In the genomic region with DNA sequence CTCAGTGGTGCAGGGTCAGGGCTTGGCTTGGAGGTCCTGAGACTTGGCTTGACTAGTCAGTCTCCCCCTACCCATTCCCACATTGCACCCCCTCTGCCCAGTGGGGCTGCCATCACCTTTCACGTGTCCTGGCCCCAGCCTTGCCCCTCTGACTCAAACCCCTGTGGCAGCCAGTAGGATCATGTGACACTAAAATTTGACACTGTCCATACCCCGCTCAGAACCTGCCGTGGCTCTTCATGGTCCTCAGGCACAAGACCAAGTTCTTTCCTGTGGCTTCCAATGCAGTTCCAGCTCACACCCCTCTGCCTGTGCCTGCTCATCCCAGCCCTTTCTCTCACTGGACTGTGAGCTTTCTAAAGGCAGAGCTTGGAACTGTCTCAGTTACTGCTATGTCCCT, we compare ENCODE assay signal across 11 cellular contexts. TPM values are rescaled to one million over a fixed set of nuclear protein-coding genes. Genes with fewer than 3 reads are reported as not detected.
DNase-seq lines count a peak whose midpoint lies in the region; ATAC-seq and TF ChIP-seq lines count a peak whose summit lies in the region.
"Had no signal": no experiment of that assay in that cellular context is flagged by ENCODE, and none has a peak within 500 bp of the region (broad histone marks: within the 10 kb centered on the region; RNA-seq: fewer than 3 reads in every experiment).

No MANE protein-coding gene starts in this region.

- H3K4me3 Mint-ChIP-seq in activated CD4-positive, alpha-beta T cell treated with anti-CD3 and anti-CD28 coated beads, Interleukin-2, amount 10 ng/mL, durations not matched to agents 24 days and 14 days, result peak overlapping the region; percentile 100
- H3K4me3 Mint-ChIP-seq in effector memory CD8-positive, alpha-beta T cell, result peak overlapping the region; percentile 98 to 100

- no peak for TF ChIP-seq CTCF in psoas muscle (IDR thresholded peaks at IDR 0.05)
- TF ChIP-seq CTCF in GM10266 (IDR thresholded peaks at IDR 0.05; ENCODE audit: control insufficient read depth, insufficient read depth, low read depth, missing control alignments), result no peak

- peaks cover 28% of the 10 kb centered on the region for H3K4me1 ChIP-seq in psoas muscle

- no peak for DNase-seq in activated CD4-positive, alpha-beta T cell treated with anti-CD3 and anti-CD28 coated beads, Interleukin-2, amount 10 ng/mL, durations not matched to agents 24 days and 14 days
- no peak for DNase-seq in activated CD4-positive, alpha-beta T cell treated with anti-CD3 and anti-CD28 coated beads, Interleukin-2, amount 50 U/mL, for 48 hours
- no peak for DNase-seq in MG63
- DNase-seq in effector memory CD8-positive, alpha-beta T cell, result no peak
- DNase-seq in psoas muscle, result peak; percentile 34 to 81
- DNase-seq in sciatic nerve (ENCODE audit: low spot score), result no peak
- no peak for DNase-seq in GM10266 (ENCODE audit: extremely low spot score)
- DNase-seq: colonic mucosa, NCI-H2107 had no signal

- H3K4me3 ChIP-seq in MG63 (peak overlapping the region; percentile 97; the same call in 1 of the 2 replicates), psoas muscle (peak overlapping the region; percentile 94)
- H3K4me3 ChIP-seq: colonic mucosa had no signal

- H3K36me3 Mint-ChIP-seq in activated CD4-positive, alpha-beta T cell treated with anti-CD3 and anti-CD28 coated beads, Interleukin-2, amount 10 ng/mL, durations not matched to agents 24 days and 14 days (ENCODE audit: low read depth), result peaks cover 43% of the 10 kb centered on the region
- H3K36me3 Mint-ChIP-seq in effector memory CD8-positive, alpha-beta T cell (ENCODE audit: insufficient read depth), result peaks cover 53% of the 10 kb centered on the region

- 28 to 39% (median 34%) methylated on average over 3 of the region's 3 CpGs for WGBS in psoas muscle, 3 donors

- no peaks in the 10 kb centered on the region for H3K9me3 Mint-ChIP-seq in activated CD4-positive, alpha-beta T cell treated with anti-CD3 and anti-CD28 coated beads, Interleukin-2, amount 10 ng/mL, durations not matched to agents 24 days and 14 days
- no peaks in the 10 kb centered on the region for H3K9me3 Mint-ChIP-seq in effector memory CD8-positive, alpha-beta T cell

- H3K27ac ChIP-seq in psoas muscle, result peak overlapping the region; percentile 99
- H3K27ac ChIP-seq: colonic mucosa had no signal

- peak overlapping the region; percentile 45 for H3K27ac Mint-ChIP-seq in activated CD4-positive, alpha-beta T cell treated with anti-CD3 and anti-CD28 coated beads, Interleukin-2, amount 10 ng/mL, durations not matched to agents 24 days and 14 days
- peak overlapping the region in 1 of 2 donors; percentile 81 for H3K27ac Mint-ChIP-seq in effector memory CD8-positive, alpha-beta T cell

- intact Hi-C loops in activated CD4-positive, alpha-beta T cell treated with anti-CD3 and anti-CD28 coated beads, Interleukin-2, amount 10 ng/mL, durations not matched to agents 24 days and 14 days (cut with micrococcal nuclease), result no loop called here
- intact Hi-C loops in psoas muscle (cut with DNase I) (no loop called here), sciatic nerve (cut with DNase I) (no loop called here)

- H3K9me3 ChIP-seq in MG63, result no peaks in the 10 kb centered on the region
- H3K9me3 ChIP-seq in psoas muscle, result no peaks in the 10 kb centered on the region
- H3K9me3 ChIP-seq: colonic mucosa had no signal

- ATAC-seq in effector memory CD8-positive, alpha-beta T cell (replicated peaks), result no peak
- ATAC-seq in psoas muscle, result peak; percentile 34 to 64 (median 54)
- no peak for ATAC-seq in HG02610 (IDR thresholded peaks at IDR 0.05; ENCODE audit: unreplicated experiment)
- ATAC-seq in sciatic nerve, result no peak

- H3K36me3 ChIP-seq in MG63 (peaks cover 64% of the 10 kb centered on the region), psoas muscle (ENCODE audit: insufficient read depth in 1 of 2, low read depth in 1 of 2) (peaks cover 11 to 55% of the 10 kb centered on the region in 2 donors)

- H3K27me3 Mint-ChIP-seq in activated CD4-positive, alpha-beta T cell treated with anti-CD3 and anti-CD28 coated beads, Interleukin-2, amount 10 ng/mL, durations not matched to agents 24 days and 14 days, result no peaks in the 10 kb centered on the region
- H3K27me3 Mint-ChIP-seq in effector memory CD8-positive, alpha-beta T cell, result no peaks in the 10 kb centered on the region

- peaks cover 24% of the 10 kb centered on the region for H3K4me1 Mint-ChIP-seq in activated CD4-positive, alpha-beta T cell treated with anti-CD3 and anti-CD28 coated beads, Interleukin-2, amount 10 ng/mL, durations not matched to agents 24 days and 14 days
- H3K4me1 Mint-ChIP-seq in effector memory CD8-positive, alpha-beta T cell (ENCODE audit: low read depth in 2 of 2), result peaks cover 28 to 31% of the 10 kb centered on the region in 2 donors

- H3K27me3 ChIP-seq in MG63 (no peaks in the 10 kb centered on the region), psoas muscle (ENCODE audit: insufficient read depth in 3 of 3, low read length in 2 of 3) (peaks cover 0 to 3% (median 0%) of the 10 kb centered on the region in 3 donors)
- H3K27me3 ChIP-seq: colonic mucosa had no signal

RNA-seq across cellular contexts. Expression of gene PSMD8, which starts 2.2 kb away (rescaled TPM):
- 314 and 315 TPM in 2 replicates for total RNA-seq in activated CD4-positive, alpha-beta T cell treated with anti-CD3 and anti-CD28 coated beads, Interleukin-2, amount 10 ng/mL, durations not matched to agents 24 days and 14 days
- 509 and 658 TPM in 2 replicates for total RNA-seq in MG63 (2014; rRNA removed; shearing (Covaris generic); ENCODE audit: low replicate concordance)
- total RNA-seq in psoas muscle (100 to 1,000 TPM; 348 to 889 (median 587) TPM), sciatic nerve (78.2 TPM)
- polyA plus RNA-seq in psoas muscle, result 1,000 to 10,000 TPM in 1 of 3 donors, 100 to 1,000 TPM in 2; 719 to 1,414 (median 791) TPM

RNA-seq across cellular contexts. Expression of gene GGN, which starts 11.3 kb away (rescaled TPM):
- total RNA-seq in activated CD4-positive, alpha-beta T cell treated with anti-CD3 and anti-CD28 coated beads, Interleukin-2, amount 10 ng/mL, durations not matched to agents 24 days and 14 days, result 0.47 and 1.0 TPM in 2 replicates
- total RNA-seq in MG63 (2014; rRNA removed; shearing (Covaris generic); ENCODE audit: low replicate concordance), result not detected in 2 replicates
- under 1 TPM in 2 of 4 donors, not detected in 2; 0.18 to 0.34 TPM for total RNA-seq in psoas muscle
- under 1 TPM in 2 of 3 donors, not detected in 1; 0.04 to 0.21 TPM for polyA plus RNA-seq in psoas muscle
- 0.31 TPM for total RNA-seq in sciatic nerve
- total RNA-seq: omental fat pad had no signal

RNA-seq across cellular contexts. Expression of gene SPRED3, which starts 11.9 kb away (rescaled TPM):
- total RNA-seq in activated CD4-positive, alpha-beta T cell treated with anti-CD3 and anti-CD28 coated beads, Interleukin-2, amount 10 ng/mL, durations not matched to agents 24 days and 14 days, result 2.9 and 3.0 TPM in 2 replicates
- 0.49 and 4.5 TPM in 2 replicates for total RNA-seq in MG63 (2014; rRNA removed; shearing (Covaris generic); ENCODE audit: low replicate concordance)
- total RNA-seq in psoas muscle (1 to 10 TPM in 3 of 4 donors, under 1 TPM in 1; 0.69 to 2.1 (median 1.5) TPM), sciatic nerve (2.3 TPM)
- 1 to 10 TPM in 1 of 3 donors, under 1 TPM in 2; 0.01 to 1.0 (median 0.10) TPM for polyA plus RNA-seq in psoas muscle

RNA-seq across cellular contexts. Expression of gene FAM98C, which starts 26.3 kb away (rescaled TPM):
- total RNA-seq in activated CD4-positive, alpha-beta T cell treated with anti-CD3 and anti-CD28 coated beads, Interleukin-2, amount 10 ng/mL, durations not matched to agents 24 days and 14 days, result 25.3 and 30.4 TPM in 2 replicates
- total RNA-seq in MG63 (2014; rRNA removed; shearing (Covaris generic); ENCODE audit: low replicate concordance), result 12.7 and 15.3 TPM in 2 replicates
- total RNA-seq in psoas muscle (1 to 10 TPM; 1.1 to 4.5 (median 1.4) TPM), sciatic nerve (24.8 TPM)
- 1 to 10 TPM; 1.4 to 6.6 (median 1.8) TPM for polyA plus RNA-seq in psoas muscle

RNA-seq across cellular contexts. Expression of gene CATSPERG, which starts 40.9 kb away (rescaled TPM):
- total RNA-seq in activated CD4-positive, alpha-beta T cell treated with anti-CD3 and anti-CD28 coated beads, Interleukin-2, amount 10 ng/mL, durations not matched to agents 24 days and 14 days, result 3.4 and 3.7 TPM in 2 replicates
- 0.25 and 2.3 TPM in 2 replicates for total RNA-seq in MG63 (2014; rRNA removed; shearing (Covaris generic); ENCODE audit: low replicate concordance)
- total RNA-seq in psoas muscle (1 to 10 TPM in 3 of 4 donors, under 1 TPM in 1; 0.81 to 2.1 (median 1.6) TPM), sciatic nerve (8.6 TPM)
- 1 to 10 TPM in 2 of 3 donors, under 1 TPM in 1; 0.75 to 2.6 (median 1.5) TPM for polyA plus RNA-seq in psoas muscle

Comparison
In these comparisons a context has a peak if more than half of its experiments do, and no peak if none do; other contexts are left out.
1. DNase-seq: peak in psoas muscle (2 of 2); none in activated CD4-positive, alpha-beta T cell treated with anti-CD3 and anti-CD28 coated beads, Interleukin-2, amount 10 ng/mL, durations not matched to agents 24 days and 14 days (single experiment), activated CD4-positive, alpha-beta T cell treated with anti-CD3 and anti-CD28 coated beads, Interleukin-2, amount 50 U/mL, for 48 hours (0 of 2), MG63 (single experiment), effector memory CD8-positive, alpha-beta T cell (0 of 3), sciatic nerve (single experiment) and GM10266 (single experiment).
2. ATAC-seq: peak in psoas muscle (4 of 4); none in effector memory CD8-positive, alpha-beta T cell (single experiment), HG02610 (single experiment) and sciatic nerve (single experiment).